Comparison of ENCODE assay signal across 21 cellular contexts in the genomic region with DNA sequence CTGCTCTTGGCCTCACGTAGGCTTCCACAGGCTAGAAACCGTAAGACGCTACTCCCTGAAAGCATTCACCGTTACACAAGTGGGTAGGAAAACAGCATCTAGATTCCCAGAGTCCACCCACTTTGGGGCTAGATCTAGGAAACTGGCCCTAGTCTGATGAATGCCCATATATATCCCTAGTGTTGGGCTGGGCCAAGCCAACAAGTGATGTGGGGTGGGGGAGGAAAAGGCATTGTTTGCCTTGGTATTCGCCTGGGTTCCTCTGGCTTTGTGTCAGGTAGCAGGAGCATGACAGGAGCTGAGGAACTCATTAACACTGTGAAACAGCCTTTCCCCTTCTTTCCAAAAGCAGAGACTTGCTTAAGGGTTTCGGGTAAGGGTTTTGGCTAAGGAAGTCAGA.
DNase-seq lines count a peak whose midpoint lies in the region; ATAC-seq and TF ChIP-seq lines count a peak whose summit lies in the region.
"Had no signal": no experiment of that assay in that cellular context is flagged by ENCODE, and none has a peak within 500 bp of the region (broad histone marks: within the 10 kb centered on the region; RNA-seq: fewer than 3 reads in every experiment).

No MANE protein-coding gene starts in this region.

- no peak overlapping the region for H3K4me2 ChIP-seq in smooth muscle cell

- DNase-seq in HL-60 (ENCODE audit: low read depth in 1 of 2, low spot score in 1 of 2), result no peak
- DNase-seq in brain microvascular endothelial cell, result no peak
- no peak for DNase-seq in lung (ENCODE audit: low spot score)
- DNase-seq in smooth muscle cell (lab: John Stamatoyannopoulos, UW; ENCODE audit: unreplicated experiment), result no peak
- DNase-seq in foreskin keratinocyte, result no peak
- DNase-seq in activated naive CD4-positive, alpha-beta T cell treated with anti-CD3 and anti-CD28 coated beads, Interleukin-2, amount 10 ng/mL, durations not matched to agents 7 days and 5 days, result no peak
- DNase-seq: activated CD4-positive, alpha-beta T cell treated with anti-CD3 and anti-CD28 coated beads, Interleukin-2, amount 50 U/mL, for 4 hours; Caco-2; effector memory CD8-positive, alpha-beta T cell; hippocampal formation; islet precursor cell; KG1; mesendoderm; naive thymus-derived CD8-positive, alpha-beta T cell; NCI-H2081 treated with DMSO at 0.1 percent for 48 hours; NCI-H524 treated with DMSO at 0.1 percent for 48 hours; SHP77 treated with DMSO at 0.1 percent for 48 hours; testis had no signal

- H3K27me3 Mint-ChIP-seq in activated naive CD4-positive, alpha-beta T cell treated with anti-CD3 and anti-CD28 coated beads, Interleukin-2, amount 10 ng/mL, durations not matched to agents 7 days and 5 days, result no peaks in the 10 kb centered on the region
- H3K27me3 Mint-ChIP-seq: effector memory CD8-positive, alpha-beta T cell; naive thymus-derived CD8-positive, alpha-beta T cell had no signal

- in situ Hi-C loops in brain microvascular endothelial cell (cut with HindIII; ENCODE audit: low pct_ligation_motif_present, low sequenced_read_pairs), result no loop called here

- H3K79me2 ChIP-seq in smooth muscle cell (ENCODE audit: low read depth), result no peaks in the 10 kb centered on the region

- CTCF ChIA-PET in activated naive CD4-positive, alpha-beta T cell treated with anti-CD3 and anti-CD28 coated beads, Interleukin-2, amount 10 ng/mL, durations not matched to agents 7 days and 5 days (lab: Charles Lee), result no interaction called here

- H3K4me1 Mint-ChIP-seq in activated naive CD4-positive, alpha-beta T cell treated with anti-CD3 and anti-CD28 coated beads, Interleukin-2, amount 10 ng/mL, durations not matched to agents 7 days and 5 days, result peaks cover 75% of the 10 kb centered on the region

- H3K27ac Mint-ChIP-seq in activated naive CD4-positive, alpha-beta T cell treated with anti-CD3 and anti-CD28 coated beads, Interleukin-2, amount 10 ng/mL, durations not matched to agents 7 days and 5 days, result no peak overlapping the region
- H3K27ac Mint-ChIP-seq: T-helper 1 cell treated with Interleukin-12 subunit alpha and Interleukin-12 subunit beta and Interleukin-4 antibody, amounts not matched to agents 30 μg/mL and 1 μg/mL, for 36 hours had no signal

- peaks cover 17% of the 10 kb centered on the region for H3F3A ChIP-seq in smooth muscle cell (ENCODE audit: low read depth)

- H3K4me3 ChIP-seq in HL-60 (replicated peaks; ENCODE audit: insufficient read depth, low read length) (no peak overlapping the region), brain microvascular endothelial cell (ENCODE audit: low read depth, low read length) (no peak overlapping the region), lung (no peak overlapping the region), smooth muscle cell (no peak overlapping the region)
- H3K4me3 ChIP-seq: testis had no signal

- H3K27ac ChIP-seq in HL-60 (replicated peaks), result peak overlapping the region; percentile 12; the same call in 1 of the 2 replicates
- peak overlapping the region; percentile 93 for H3K27ac ChIP-seq in brain microvascular endothelial cell
- peak overlapping the region; percentile 21 to 40 for H3K27ac ChIP-seq in lung (ENCODE audit: low read depth in 1 of 2, low read length in 1 of 2)
- peak overlapping the region; percentile 91 for H3K27ac ChIP-seq in smooth muscle cell (ENCODE audit: low read depth)
- H3K27ac ChIP-seq in foreskin keratinocyte, result no peak overlapping the region
- H3K27ac ChIP-seq: testis, VCaP had no signal

- 68 to 75% methylated on average over 6 of the region's 6 CpGs for WGBS in lung, 2 donors
- 96% methylated on average over 6 of the region's 6 CpGs for WGBS in smooth muscle cell (ENCODE audit: low lambda C conversion rate)

- no peak overlapping the region for H3K9ac ChIP-seq in smooth muscle cell (ENCODE audit: low read depth)

- H4K20me1 ChIP-seq in smooth muscle cell (ENCODE audit: low read depth), result no peaks in the 10 kb centered on the region

- no peaks in the 10 kb centered on the region for H3K9me3 ChIP-seq in lung (ENCODE audit: control insufficient read depth in 2 of 2, insufficient read depth in 1 of 2, low read length in 1 of 2)
- H3K9me3 ChIP-seq in smooth muscle cell (replicated peaks; ENCODE audit: low read depth), result no peaks in the 10 kb centered on the region
- H3K9me3 ChIP-seq: Caco-2, testis had no signal

- H3K36me3 Mint-ChIP-seq in activated naive CD4-positive, alpha-beta T cell treated with anti-CD3 and anti-CD28 coated beads, Interleukin-2, amount 10 ng/mL, durations not matched to agents 7 days and 5 days, result peaks cover 69% of the 10 kb centered on the region

- peaks cover 13% of the 10 kb centered on the region for H3K36me3 ChIP-seq in brain microvascular endothelial cell (replicated peaks)
- peaks cover 0 to 13% of the 10 kb centered on the region in 2 donors for H3K36me3 ChIP-seq in lung (ENCODE audit: control insufficient read depth in 2 of 2, insufficient read depth in 2 of 2, low read length in 2 of 2)
- no peaks in the 10 kb centered on the region for H3K36me3 ChIP-seq in smooth muscle cell (ENCODE audit: low read depth)

- no peaks in the 10 kb centered on the region for H3K9me3 Mint-ChIP-seq in activated naive CD4-positive, alpha-beta T cell treated with anti-CD3 and anti-CD28 coated beads, Interleukin-2, amount 10 ng/mL, durations not matched to agents 7 days and 5 days
- H3K9me3 Mint-ChIP-seq: effector memory CD8-positive, alpha-beta T cell; naive thymus-derived CD8-positive, alpha-beta T cell had no signal

- no peak for TF ChIP-seq CTCF in HL-60 (IDR thresholded peaks at IDR 0.05; ENCODE audit: insufficient read depth, low read length)
- TF ChIP-seq CTCF in brain microvascular endothelial cell (IDR thresholded peaks at IDR 0.05; ENCODE audit: low read depth, low read length, missing control alignments), result no peak
- TF ChIP-seq CTCF in lung (IDR thresholded peaks at IDR 0.05; ENCODE audit: control extremely low read depth, extremely low read depth), result no peak
- TF ChIP-seq CTCF in smooth muscle cell (IDR thresholded peaks at IDR 0.05; ENCODE audit: borderline replicate concordance, insufficient read depth, poor library complexity, severe bottlenecking), result no peak
- no peak for TF ChIP-seq CTCF in foreskin keratinocyte (conservative IDR thresholded peaks at IDR 0.05)

- no peak overlapping the region for H2AFZ ChIP-seq in smooth muscle cell (ENCODE audit: low read depth)

- H3K4me1 ChIP-seq in lung (ENCODE audit: control insufficient read depth in 2 of 2, insufficient read depth in 2 of 2, low read length in 2 of 2) (peaks cover 26 to 30% of the 10 kb centered on the region in 2 donors), smooth muscle cell (ENCODE audit: low read depth) (peaks cover 8% of the 10 kb centered on the region), foreskin keratinocyte (peaks cover 21% of the 10 kb centered on the region)
- H3K4me1 ChIP-seq: Caco-2 had no signal

- H3K27me3 ChIP-seq in HL-60 (ENCODE audit: insufficient read depth, poor library complexity, severe bottlenecking) (no peaks in the 10 kb centered on the region), brain microvascular endothelial cell (replicated peaks) (no peaks in the 10 kb centered on the region), lung (ENCODE audit: control insufficient read depth, insufficient read depth) (no peaks in the 10 kb centered on the region), smooth muscle cell (ENCODE audit: low read depth) (no peaks in the 10 kb centered on the region), foreskin keratinocyte (no peaks in the 10 kb centered on the region)
- H3K27me3 ChIP-seq: testis had no signal

- ATAC-seq in lung (ENCODE audit: insufficient read depth, low FRiP score), result no peak
- no peak for ATAC-seq in foreskin keratinocyte
- ATAC-seq in HG02938 (IDR thresholded peaks at IDR 0.05; ENCODE audit: unreplicated experiment), result no peak
- ATAC-seq: effector memory CD8-positive, alpha-beta T cell; naive thymus-derived CD8-positive, alpha-beta T cell had no signal

- H3K4me3 Mint-ChIP-seq in activated naive CD4-positive, alpha-beta T cell treated with anti-CD3 and anti-CD28 coated beads, Interleukin-2, amount 10 ng/mL, durations not matched to agents 7 days and 5 days, result no peak overlapping the region
- H3K4me3 Mint-ChIP-seq: T-helper 1 cell treated with Interleukin-12 subunit alpha and Interleukin-12 subunit beta and Interleukin-4 antibody, amounts not matched to agents 30 μg/mL and 1 μg/mL, for 36 hours had no signal
